1 cellular context compared by ENCODE assay signal in genomic region chr2:62198237-62198633, GRCh38.
TF ChIP-seq lines count a peak whose summit lies in the region.

No MANE protein-coding gene starts in this region.

TF ChIP-seq in GM12878, 131 proteins besides CTCF, POLR2A, EP300 and RAD21 (continued from another document):
- TF ChIP-seq MLLT1 (IDR thresholded peaks at IDR 0.05) (0 out of 2 replicates have a peak, but pooled peaks have one; percentile 7), TARDBP (IDR thresholded peaks at IDR 0.05; ENCODE audit: borderline replicate concordance) (no peak), PML (IDR thresholded peaks at IDR 0.05; ENCODE audit: low read length) (0 out of 2 replicates have a peak, but pooled peaks have one; percentile 16), NR2C2 (IDR thresholded peaks at IDR 0.05; ENCODE audit: borderline replicate concordance, control insufficient read depth, insufficient read length, low read depth) (no peak), ESRRA (IDR thresholded peaks at IDR 0.05; ENCODE audit: low read length) (no peak), MXI1 (IDR thresholded peaks at IDR 0.05; ENCODE audit: low read depth, low read length) (0 out of 2 replicates have a peak, but pooled peaks have one; percentile 29), SKIL (IDR thresholded peaks at IDR 0.05; ENCODE audit: low read depth, poor library complexity, severe bottlenecking) (peak; percentile 12), SPI1 (IDR thresholded peaks at IDR 0.05; ENCODE audit: borderline replicate concordance, insufficient read depth, low read depth, low read length) (peak; percentile 49; the same call in 1 of the 2 replicates)
